20 cellular contexts compared by ENCODE assay signal in the genomic region with DNA sequence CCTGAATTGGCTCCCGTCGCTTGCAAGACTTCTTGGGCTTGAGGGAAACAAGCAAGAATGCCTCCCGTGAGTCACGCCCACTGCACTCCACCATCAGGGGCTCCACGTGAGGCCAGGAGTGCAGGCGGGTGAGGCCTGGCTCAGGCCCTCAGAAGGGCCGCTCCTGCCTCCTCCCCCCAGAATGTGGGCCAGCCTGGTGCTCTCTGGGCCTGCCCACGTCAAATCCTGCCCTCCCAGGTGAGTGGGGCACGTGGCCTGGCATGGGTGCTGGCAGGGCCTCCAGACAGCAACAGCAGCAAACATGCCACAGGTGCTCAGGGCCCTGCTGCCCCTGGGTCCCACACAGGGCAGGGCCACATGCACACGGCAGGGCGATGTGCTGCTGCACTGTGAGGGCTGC. TPM values are rescaled to one million over a fixed set of nuclear protein-coding genes. Genes with fewer than 3 reads are reported as not detected.
DNase-seq lines count a peak whose midpoint lies in the region; ATAC-seq and TF ChIP-seq lines count a peak whose summit lies in the region.
"Had no signal": no experiment of that assay in that cellular context is flagged by ENCODE, and none has a peak within 500 bp of the region (broad histone marks: within the 10 kb centered on the region; RNA-seq: fewer than 3 reads in every experiment).

No MANE protein-coding gene starts in this region.

- peaks cover 9% of the 10 kb centered on the region for H3K9me3 Mint-ChIP-seq in WTC11
- H3K9me3 Mint-ChIP-seq: CD4-positive, alpha-beta T cell; CD8-positive, alpha-beta memory T cell; GM23338; H9; HFFc6 had no signal

- peak; percentile 92 for ATAC-seq in left lung
- ATAC-seq in lung (ENCODE audit: insufficient read depth, low FRiP score), result peak; percentile 67
- no peak for ATAC-seq in foreskin keratinocyte
- no peak for ATAC-seq in WTC11
- ATAC-seq: HCT116 had no signal

- 74 to 87% methylated on average over 11 of the region's 11 CpGs for WGBS in lung, 2 donors
- 80% methylated on average over 6 of the region's 11 CpGs; no CpG with 5 or more reads in 1 of the 2 donors for WGBS in thyroid gland, 2 donors

- H3K27me3 ChIP-seq in BLaER1 (no peaks in the 10 kb centered on the region), left lung (no peaks in the 10 kb centered on the region), lung (ENCODE audit: control insufficient read depth, insufficient read depth) (no peaks in the 10 kb centered on the region), thyroid gland (no peaks in the 10 kb centered on the region), foreskin keratinocyte (no peaks in the 10 kb centered on the region)

- H3K27me3 Mint-ChIP-seq in WTC11 (ENCODE audit: low read depth), result no peaks in the 10 kb centered on the region
- H3K27me3 Mint-ChIP-seq: CD4-positive, alpha-beta T cell; CD8-positive, alpha-beta memory T cell had no signal

- TF ChIP-seq CTCF in left lung (IDR thresholded peaks at IDR 0.05) (no peak), lung (IDR thresholded peaks at IDR 0.05; ENCODE audit: control extremely low read depth, extremely low read depth) (no peak), thyroid gland (IDR thresholded peaks at IDR 0.05) (no peak), foreskin keratinocyte (conservative IDR thresholded peaks at IDR 0.05) (no peak), WTC11 (IDR thresholded peaks at IDR 0.05) (no peak)

- H3K4me3 Mint-ChIP-seq in WTC11, result no peak overlapping the region
- H3K4me3 Mint-ChIP-seq: CD4-positive, alpha-beta T cell; CD8-positive, alpha-beta memory T cell; GM23338; H9; HFFc6 had no signal

- H3K4me2 ChIP-seq in BLaER1, result no peak overlapping the region
- H3K4me2 ChIP-seq: GM23338 had no signal

- H3K27ac ChIP-seq in BLaER1, result 0 out of 2 replicates have a peak overlapping the region, but pooled peaks have one; percentile 6
- H3K27ac ChIP-seq in left lung, result no peak overlapping the region
- peak overlapping the region in 1 of 2 donors; percentile 33 for H3K27ac ChIP-seq in lung (ENCODE audit: low read depth in 1 of 2, low read length in 1 of 2)
- peak overlapping the region in 1 of 3 donors; percentile 5 for H3K27ac ChIP-seq in thyroid gland
- no peak overlapping the region for H3K27ac ChIP-seq in foreskin keratinocyte
- H3K27ac ChIP-seq: 22Rv1, C4-2B had no signal

- H4K20me1 ChIP-seq in BLaER1, result peaks cover 100% of the 10 kb centered on the region

- intact Hi-C loops in left lung (cut with DNase I) (loop anchor here in 1 of 2 donors (10.0 kb wide), 1 partner anchor 47 kb away; no protein-coding TSS in a partner anchor), thyroid gland (cut with DNase I) (no loop called here)

- TF ChIP-seq POLR2A in thyroid gland (IDR thresholded peaks at IDR 0.05), result no peak

- peaks cover 10% of the 10 kb centered on the region; the same call in 1 of the 2 replicates for H3K36me3 Mint-ChIP-seq in WTC11

- H3K9ac ChIP-seq in BLaER1, result no peak overlapping the region

- no peak overlapping the region for H3K4me3 ChIP-seq in BLaER1
- H3K4me3 ChIP-seq in left lung, result no peak overlapping the region
- H3K4me3 ChIP-seq in lung, result no peak overlapping the region
- H3K4me3 ChIP-seq in thyroid gland (replicated peaks in 1 of 3), result no peak overlapping the region
- H3K4me3 ChIP-seq: GM23338 had no signal

- H3K4me1 ChIP-seq in BLaER1, result peaks cover 84% of the 10 kb centered on the region
- H3K4me1 ChIP-seq in left lung, result no peaks in the 10 kb centered on the region
- H3K4me1 ChIP-seq in lung (ENCODE audit: control insufficient read depth in 2 of 2, insufficient read depth in 2 of 2, low read length in 2 of 2), result peaks cover 0 to 9% of the 10 kb centered on the region in 2 donors
- peaks cover 14 to 21% of the 10 kb centered on the region in 2 donors for H3K4me1 ChIP-seq in thyroid gland
- no peaks in the 10 kb centered on the region for H3K4me1 ChIP-seq in foreskin keratinocyte

- CTCF ChIA-PET in WTC11 (lab: Charles Lee), result interaction anchor here (0.5 kb wide), 1 partner anchor 46 kb away, joined by 3 read pairs; no protein-coding TSS in a partner anchor

- POLR2A ChIA-PET in WTC11 (lab: Charles Lee), result no interaction called here

- H3K27ac Mint-ChIP-seq in WTC11, result no peak overlapping the region
- H3K27ac Mint-ChIP-seq: CD4-positive, alpha-beta T cell; GM23338; HFFc6 had no signal

- no peaks in the 10 kb centered on the region for H3K4me1 Mint-ChIP-seq in WTC11
- H3K4me1 Mint-ChIP-seq: GM23338, H9 had no signal

- H3K9me3 ChIP-seq in BLaER1 (no peaks in the 10 kb centered on the region), left lung (no peaks in the 10 kb centered on the region), lung (ENCODE audit: control insufficient read depth in 2 of 2, insufficient read depth in 1 of 2, low read length in 1 of 2) (peaks cover 0 to 7% of the 10 kb centered on the region in 2 donors), thyroid gland (no peaks in the 10 kb centered on the region)

- peak in 1 of 2 donors; percentile 85 for DNase-seq in left lung
- peak; percentile 86 for DNase-seq in lung (ENCODE audit: low spot score)
- peak; percentile 42 to 73 for DNase-seq in thyroid gland
- DNase-seq in AG08396 (ENCODE audit: low spot score), result no peak
- DNase-seq in NCI-H2107 (lab: John Stamatoyannopoulos, UW), result no peak
- DNase-seq in foreskin keratinocyte, result no peak
- no peak for DNase-seq in WTC11 (ENCODE audit: low spot score)
- DNase-seq: CD4-positive, alpha-beta T cell; CD8-positive, alpha-beta memory T cell; DMS 273 treated with DMSO at 0.1 percent for 48 hours; DMS79; EL; GDM1; H9; HFFc6 had no signal

- H3K36me3 ChIP-seq in BLaER1 (peaks cover 72% of the 10 kb centered on the region), left lung (peaks cover 0 to 76% of the 10 kb centered on the region in 2 donors), lung (ENCODE audit: control insufficient read depth in 2 of 2, insufficient read depth in 2 of 2, low read length in 2 of 2) (peaks cover 0 to 52% of the 10 kb centered on the region in 2 donors), thyroid gland (peaks cover 11 to 16% of the 10 kb centered on the region in 2 donors)

TF ChIP-seq in WTC11, 78 proteins besides CTCF, POLR2A, EP300 and RAD21:
- TF ChIP-seq GRHL2 (CRISPR knock-in tag; IDR thresholded peaks at IDR 0.05; ENCODE audit: insufficient replicate concordance, severe bottlenecking) (no peak), FOXP1 (CRISPR knock-in tag; IDR thresholded peaks at IDR 0.05; ENCODE audit: borderline replicate concordance) (no peak), ESRRA (CRISPR knock-in tag; IDR thresholded peaks at IDR 0.05; ENCODE audit: borderline replicate concordance) (no peak)

RNA-seq across cellular contexts. Expression of a gene that starts 30.6 kb away (rescaled TPM):
- 10 to 100 TPM; 45.4 to 52.6 TPM for total RNA-seq in left lung
- total RNA-seq in lung, result 10 to 100 TPM; 44.2 to 51.4 TPM
- polyA plus RNA-seq in lung, result 10 to 100 TPM; 30.9 to 54.1 TPM
- 10 to 100 TPM; 35.9 to 58.2 (median 44.2) TPM for total RNA-seq in thyroid gland
- 51.3 and 56.3 TPM in 2 replicates for total RNA-seq in foreskin keratinocyte
- polyA plus RNA-seq in foreskin keratinocyte, result 62.0 and 64.0 TPM in 2 replicates
- total RNA-seq in WTC11 (2021), result 7.8 to 10.0 TPM (median 8.3 TPM) in 3 replicates

RNA-seq across cellular contexts. Expression of a gene that starts 36.7 kb away (rescaled TPM):
- 10 to 100 TPM; 52.5 to 77.5 TPM for total RNA-seq in left lung
- total RNA-seq in lung, result 10 to 100 TPM; 29.8 to 80.7 TPM
- 10 to 100 TPM; 27.7 to 72.7 TPM for polyA plus RNA-seq in lung
- 10 to 100 TPM; 15.2 to 29.1 (median 20.1) TPM for total RNA-seq in thyroid gland
- total RNA-seq in foreskin keratinocyte, result 30.3 and 31.8 TPM in 2 replicates
- 43.7 and 44.3 TPM in 2 replicates for polyA plus RNA-seq in foreskin keratinocyte
- total RNA-seq in WTC11 (2021), result 35.4 to 56.2 TPM (median 51.3 TPM) in 3 replicates

RNA-seq across cellular contexts. Expression of a gene that starts 49.2 kb away (rescaled TPM):
- total RNA-seq in left lung (10 to 100 TPM; 32.0 to 34.2 TPM), lung (10 to 100 TPM; 32.1 to 35.1 TPM), thyroid gland (10 to 100 TPM in 1 of 4 donors, 1 to 10 TPM in 3; 3.9 to 10.7 (median 5.2) TPM), foreskin keratinocyte (27.4 and 45.2 TPM in 2 replicates), WTC11 (2021) (10.6 to 12.2 TPM (median 11.8 TPM) in 3 replicates)
- polyA plus RNA-seq in lung (10 to 100 TPM; 14.1 to 23.6 TPM), foreskin keratinocyte (23.0 and 30.8 TPM in 2 replicates)

Comparison
In these comparisons a context has a peak if more than half of its experiments do, and no peak if none do; other contexts are left out.
1. ATAC-seq: peak in left lung (single experiment) and lung (single experiment); none in foreskin keratinocyte (single experiment) and WTC11 (single experiment).
2. DNase-seq: peak in lung (single experiment) and thyroid gland (2 of 2); none in AG08396 (single experiment), NCI-H2107 (single experiment), foreskin keratinocyte (0 of 2) and WTC11 (single experiment).